11 cellular contexts compared by ENCODE assay signal in genomic region chr16:4536391-4537106, GRCh38. TPM values are rescaled to one million over a fixed set of nuclear protein-coding genes. Genes with fewer than 3 reads are reported as not detected.
DNase-seq lines count a peak whose midpoint lies in the region; ATAC-seq and TF ChIP-seq lines count a peak whose summit lies in the region.
"Had no signal": no experiment of that assay in that cellular context is flagged by ENCODE, and none has a peak within 500 bp of the region (broad histone marks: within the 10 kb centered on the region; RNA-seq: fewer than 3 reads in every experiment).

No MANE protein-coding gene starts in this region.

- no peaks in the 10 kb centered on the region for H3K27me3 Mint-ChIP-seq in CD8-positive, alpha-beta T cell (ENCODE audit: low read depth)
- no peaks in the 10 kb centered on the region for H3K27me3 Mint-ChIP-seq in central memory CD8-positive, alpha-beta T cell
- no peaks in the 10 kb centered on the region for H3K27me3 Mint-ChIP-seq in natural killer cell (ENCODE audit: low read depth in 2 of 2)

- no peak for TF ChIP-seq POLR2A in testis (IDR thresholded peaks at IDR 0.05)

- no peaks in the 10 kb centered on the region for H3K27me3 ChIP-seq in CD8-positive, alpha-beta T cell (ENCODE audit: insufficient read depth, low read length)
- H3K27me3 ChIP-seq in MM.1S (replicated peaks; ENCODE audit: insufficient read depth, low read length) = no peaks in the 10 kb centered on the region
- H3K27me3 ChIP-seq in testis = no peaks in the 10 kb centered on the region

- 0 out of 2 replicates have a peak, but pooled peaks cover 7% of the 10 kb centered on the region for H3F3A ChIP-seq in MM.1S (ENCODE audit: insufficient read depth, low read length)

- CTCF ChIA-PET in CD8-positive, alpha-beta T cell (lab: Charles Lee) = interaction anchor here (0.6 to 3.5 kb wide), 6 partner anchors 10 to 104 kb away, joined by 3 to 16 read pairs (median 4); partner anchors contain the start of gene HMOX2

- no peaks in the 10 kb centered on the region for H4K20me1 ChIP-seq in MM.1S (ENCODE audit: insufficient read depth, low read length)

- H3K4me3 Mint-ChIP-seq in CD8-positive, alpha-beta T cell = peak overlapping the region; percentile 80
- H3K4me3 Mint-ChIP-seq in central memory CD8-positive, alpha-beta T cell = peak overlapping the region; percentile 75
- H3K4me3 Mint-ChIP-seq in natural killer cell = peak overlapping the region; percentile 81

- H3K27ac Mint-ChIP-seq in CD8-positive, alpha-beta T cell = peak overlapping the region; percentile 76
- peak overlapping the region; percentile 55 for H3K27ac Mint-ChIP-seq in central memory CD8-positive, alpha-beta T cell (ENCODE audit: low read depth)
- H3K27ac Mint-ChIP-seq in natural killer cell = peak overlapping the region; percentile 84 to 88

- peak overlapping the region; percentile 92; the same call in 1 of the 2 replicates for H3K4me2 ChIP-seq in MM.1S (ENCODE audit: low read depth, low read length)

- DNase-seq in CD8-positive, alpha-beta T cell = no peak
- DNase-seq in MM.1S (no peak), natural killer cell (no peak), testis (no peak)
- no peak for DNase-seq in central memory CD8-positive, alpha-beta T cell (ENCODE audit: low spot score in 2 of 2)
- no peak for DNase-seq in effector CD8-positive, alpha-beta T cell (lab: John Stamatoyannopoulos, UW)
- DNase-seq: activated CD4-positive, alpha-beta T cell treated with anti-CD3 and anti-CD28 coated beads for 1 hour; central memory CD4-positive, alpha-beta T cell; NCI-H1694 had no signal

- peaks cover 15% of the 10 kb centered on the region for H3K36me3 Mint-ChIP-seq in CD8-positive, alpha-beta T cell
- peaks cover 17% of the 10 kb centered on the region for H3K36me3 Mint-ChIP-seq in central memory CD8-positive, alpha-beta T cell (ENCODE audit: insufficient read depth)
- H3K36me3 Mint-ChIP-seq in natural killer cell = no peaks in the 10 kb centered on the region

- no peak overlapping the region for H3K9ac ChIP-seq in MM.1S (ENCODE audit: low read length)

- POLR2A ChIA-PET in CD8-positive, alpha-beta T cell (lab: Charles Lee) = interaction anchor here (0.7 kb wide), 1 partner anchor 31 kb away, joined by 3 read pairs; no protein-coding TSS in a partner anchor

- peaks cover 67% of the 10 kb centered on the region for H3K79me2 ChIP-seq in MM.1S (ENCODE audit: low read length)

- H3K4me3 ChIP-seq in CD8-positive, alpha-beta T cell (ENCODE audit: low read depth, low read length) = no peak overlapping the region
- 0 out of 2 replicates have a peak overlapping the region, but pooled peaks have one; percentile 74 for H3K4me3 ChIP-seq in MM.1S (ENCODE audit: low read length)
- no peak overlapping the region for H3K4me3 ChIP-seq in testis

- H3K9me3 ChIP-seq in CD8-positive, alpha-beta T cell (ENCODE audit: low read length) = no peaks in the 10 kb centered on the region
- H3K9me3 ChIP-seq in MM.1S (replicated peaks; ENCODE audit: insufficient read depth, low read length) (no peaks in the 10 kb centered on the region), testis (no peaks in the 10 kb centered on the region)

- no peak for TF ChIP-seq CTCF in CD8-positive, alpha-beta T cell (IDR thresholded peaks at IDR 0.05)
- TF ChIP-seq CTCF in MM.1S (IDR thresholded peaks at IDR 0.05; ENCODE audit: low read length) (no peak), natural killer cell (IDR thresholded peaks at IDR 0.05) (no peak), testis (IDR thresholded peaks at IDR 0.05) (no peak)

- H3K4me1 ChIP-seq in CD8-positive, alpha-beta T cell (ENCODE audit: insufficient read depth, low read length) = peaks cover 48% of the 10 kb centered on the region
- H3K4me1 ChIP-seq in MM.1S (ENCODE audit: low read length) (peaks cover 22% of the 10 kb centered on the region), testis (peaks cover 6% of the 10 kb centered on the region)

- peaks cover 52% of the 10 kb centered on the region for H3K4me1 Mint-ChIP-seq in CD8-positive, alpha-beta T cell (ENCODE audit: low read depth)
- H3K4me1 Mint-ChIP-seq in central memory CD8-positive, alpha-beta T cell = peaks cover 31% of the 10 kb centered on the region
- peaks cover 36 to 51% of the 10 kb centered on the region in 2 donors for H3K4me1 Mint-ChIP-seq in natural killer cell

- H3K9me3 Mint-ChIP-seq in CD8-positive, alpha-beta T cell = peaks cover 7% of the 10 kb centered on the region
- peaks cover 5% of the 10 kb centered on the region for H3K9me3 Mint-ChIP-seq in central memory CD8-positive, alpha-beta T cell
- peaks cover 0 to 2% of the 10 kb centered on the region in 2 donors for H3K9me3 Mint-ChIP-seq in natural killer cell

- no peak overlapping the region for H2AFZ ChIP-seq in MM.1S (ENCODE audit: low read length)

- ATAC-seq in CD8-positive, alpha-beta T cell = no peak
- no peak for ATAC-seq in central memory CD8-positive, alpha-beta T cell (replicated peaks; ENCODE audit: extremely low read depth, poor library complexity, severe bottlenecking)
- ATAC-seq in natural killer cell (no peak), HG02938 (IDR thresholded peaks at IDR 0.05; ENCODE audit: unreplicated experiment) (no peak), GM19455 (IDR thresholded peaks at IDR 0.05; ENCODE audit: unreplicated experiment) (no peak)

- intact Hi-C loops in CD8-positive, alpha-beta T cell (cut with DNase I, micrococcal nuclease) = loop anchor here in 1 of 2 experiments (5.0 kb wide), 2 partner anchors 229 to 264 kb away; partner anchors contain the start of gene TFAP4
- intact Hi-C loops in natural killer cell (cut with micrococcal nuclease) (loop anchor here (5.0 kb wide), 2 partner anchors 59 to 109 kb away; partner anchors contain the start of genes DNAJA3 and HMOX2), testis (cut with DNase I; ENCODE audit: low total_unique reads) (no loop called here)

- H3K36me3 ChIP-seq in CD8-positive, alpha-beta T cell (ENCODE audit: insufficient read depth, low read length) = no peaks in the 10 kb centered on the region
- H3K36me3 ChIP-seq in MM.1S (replicated peaks; ENCODE audit: insufficient read depth, low read length) (no peaks in the 10 kb centered on the region), testis (ENCODE audit: low read depth, missing control alignments) (no peaks in the 10 kb centered on the region)

- H3K27ac ChIP-seq in CD8-positive, alpha-beta T cell (ENCODE audit: low read depth, low read length) = no peak overlapping the region
- no peak overlapping the region for H3K27ac ChIP-seq in MM.1S (ENCODE audit: low read length)
- peak overlapping the region in 1 of 2 donors; percentile 95 for H3K27ac ChIP-seq in testis

- no peaks in the 10 kb centered on the region for H3K9me2 ChIP-seq in MM.1S (replicated peaks; ENCODE audit: insufficient read depth, low read length)

- WGBS in testis, 2 donors = 68 to 77% methylated on average over 15 of the region's 15 CpGs

RNA-seq across cellular contexts. Expression of gene CDIP1, which starts 2.0 kb away (rescaled TPM):
- total RNA-seq in CD8-positive, alpha-beta T cell = 10 to 100 TPM; 21.7 to 25.0 TPM
- total RNA-seq in natural killer cell (10 to 100 TPM; 35.2 to 49.2 (median 37.9) TPM), testis (10 to 100 TPM; 32.0 to 34.0 TPM)
- polyA plus RNA-seq in testis (ENCODE audit: insufficient read depth, low read depth, low replicate concordance) = 34.7 TPM

RNA-seq across cellular contexts. Expression of gene C16orf96, which starts 19.6 kb away (rescaled TPM):
- under 1 TPM; 0.27 to 0.42 TPM for total RNA-seq in CD8-positive, alpha-beta T cell
- total RNA-seq in natural killer cell (under 1 TPM; 0.35 to 0.61 (median 0.43) TPM), testis (10 to 100 TPM; 10.3 to 15.1 TPM)
- 19.8 TPM for polyA plus RNA-seq in testis (ENCODE audit: insufficient read depth, low read depth, low replicate concordance)

Comparison
In these comparisons a context has a peak if more than half of its experiments do, and no peak if none do; other contexts are left out.
1. RNA of gene C16orf96, which starts 19.6 kb away (total RNA-seq): 10.3 to 15.1 TPM in testis; 0.35 to 0.61 TPM in natural killer cell and 0.27 to 0.42 TPM in CD8-positive, alpha-beta T cell; every median in the first group is over 4 times any median in the second.
2. Peak in every context shown above with its lines, with median percentiles within 50 percentile points of each other: H3K27ac Mint-ChIP-seq and H3K4me3 Mint-ChIP-seq.